12 cellular contexts compared by ENCODE assay signal in genomic region chr1:106924360-106924759, GRCh38.
DNase-seq lines count a peak whose midpoint lies in the region; TF ChIP-seq lines count a peak whose summit lies in the region.
"Had no signal": no experiment of that assay in that cellular context is flagged by ENCODE, and none has a peak within 500 bp of the region (broad histone marks: within the 10 kb centered on the region; RNA-seq: fewer than 3 reads in every experiment).

No MANE protein-coding gene starts in this region.

- H4K20me1 ChIP-seq in OCI-LY7 (ENCODE audit: insufficient read depth, low read length) = no peaks in the 10 kb centered on the region

- no peak overlapping the region for H3K4me3 Mint-ChIP-seq in nephron progenitor cell
- H3K4me3 Mint-ChIP-seq in T-helper 2 cell treated with Interferon-gamma antibody and Interleukin-4, amounts not matched to agents 5 μg/mL and 100 μg/mL, for 36 hours = no peak overlapping the region
- H3K4me3 Mint-ChIP-seq: activated naive CD8-positive, alpha-beta T cell treated with anti-CD3 and anti-CD28 coated beads, Interleukin-2, amount 10 ng/mL, durations not matched to agents 7 days and 5 days; CD14-positive monocyte had no signal

- no peaks in the 10 kb centered on the region for H3K9me3 Mint-ChIP-seq in nephron progenitor cell
- no peaks in the 10 kb centered on the region for H3K9me3 Mint-ChIP-seq in T-helper 2 cell treated with Interferon-gamma antibody and Interleukin-4, amounts not matched to agents 5 μg/mL and 100 μg/mL, for 36 hours
- H3K9me3 Mint-ChIP-seq: activated naive CD8-positive, alpha-beta T cell treated with anti-CD3 and anti-CD28 coated beads, Interleukin-2, amount 10 ng/mL, durations not matched to agents 7 days and 5 days had no signal

- H3K4me1 ChIP-seq in OCI-LY7 (ENCODE audit: insufficient read depth, low read length, poor library complexity, severe bottlenecking) = peaks cover 27% of the 10 kb centered on the region
- H3K4me1 ChIP-seq: heart left ventricle, right atrium auricular region had no signal

- intact Hi-C loops in OCI-LY7 (cut with micrococcal nuclease; ENCODE audit: unreplicated experiment) = no loop called here

- no peaks in the 10 kb centered on the region for H3K9me3 ChIP-seq in OCI-LY7 (ENCODE audit: low read length)
- H3K9me3 ChIP-seq: heart left ventricle, right atrium auricular region had no signal

- peak overlapping the region; percentile 90 for H3K27ac Mint-ChIP-seq in nephron progenitor cell
- no peak overlapping the region for H3K27ac Mint-ChIP-seq in T-helper 2 cell treated with Interferon-gamma antibody and Interleukin-4, amounts not matched to agents 5 μg/mL and 100 μg/mL, for 36 hours
- H3K27ac Mint-ChIP-seq: activated naive CD8-positive, alpha-beta T cell treated with anti-CD3 and anti-CD28 coated beads, Interleukin-2, amount 10 ng/mL, durations not matched to agents 7 days and 5 days; CD14-positive monocyte had no signal

- H3K4me1 Mint-ChIP-seq in nephron progenitor cell = peaks cover 8% of the 10 kb centered on the region
- H3K4me1 Mint-ChIP-seq in T-helper 2 cell treated with Interferon-gamma antibody and Interleukin-4, amounts not matched to agents 5 μg/mL and 100 μg/mL, for 36 hours (ENCODE audit: low read depth) = no peaks in the 10 kb centered on the region
- H3K4me1 Mint-ChIP-seq: activated naive CD8-positive, alpha-beta T cell treated with anti-CD3 and anti-CD28 coated beads, Interleukin-2, amount 10 ng/mL, durations not matched to agents 7 days and 5 days; CD14-positive monocyte had no signal

- H3K4me3 ChIP-seq in OCI-LY7 (ENCODE audit: low read depth, low read length, poor library complexity, severe bottlenecking) (peak overlapping the region; percentile 57), fibroblast of pulmonary artery (replicated peaks; ENCODE audit: low read depth, low read length) (no peak overlapping the region)
- H3K4me3 ChIP-seq: heart left ventricle, right atrium auricular region had no signal

- no peaks in the 10 kb centered on the region for H3K79me2 ChIP-seq in OCI-LY7 (ENCODE audit: insufficient read depth, low read depth, low read length)

- H3K4me2 ChIP-seq in OCI-LY7 (ENCODE audit: low read length) = peak overlapping the region; percentile 58

- DNase-seq in ELF-1 (ENCODE audit: low read depth, low spot score) (peak; percentile 48), OCI-LY7 (ENCODE audit: low spot score) (no peak), fibroblast of pulmonary artery (ENCODE audit: low read depth) (peak; percentile 10), nephron progenitor cell (peak; percentile 8), ureter (ENCODE audit: low spot score) (no peak), LoVo (ENCODE audit: low spot score) (no peak), NCI-H446 (lab: John Stamatoyannopoulos, UW) (no peak)
- no peak for DNase-seq in T-helper 2 cell treated with Interferon-gamma antibody and Interleukin-4, amounts not matched to agents 5 μg/mL and 100 μg/mL, for 36 hours (ENCODE audit: low spot score)
- DNase-seq: activated naive CD8-positive, alpha-beta T cell treated with anti-CD3 and anti-CD28 coated beads, Interleukin-2, amount 10 ng/mL, durations not matched to agents 7 days and 5 days; heart left ventricle had no signal

- H3K36me3 Mint-ChIP-seq in nephron progenitor cell (ENCODE audit: low read depth) = no peaks in the 10 kb centered on the region
- no peaks in the 10 kb centered on the region for H3K36me3 Mint-ChIP-seq in T-helper 2 cell treated with Interferon-gamma antibody and Interleukin-4, amounts not matched to agents 5 μg/mL and 100 μg/mL, for 36 hours (ENCODE audit: low read depth)
- H3K36me3 Mint-ChIP-seq: activated naive CD8-positive, alpha-beta T cell treated with anti-CD3 and anti-CD28 coated beads, Interleukin-2, amount 10 ng/mL, durations not matched to agents 7 days and 5 days; CD14-positive monocyte had no signal

- BruUV-seq in OCI-LY7 (replicated peaks; lab: Mats Ljungman, UMichigan) = no TSS peak

- no peak overlapping the region for H3K27ac ChIP-seq in OCI-LY7 (ENCODE audit: low read depth, low read length, poor library complexity, severe bottlenecking)
- H3K27ac ChIP-seq: heart left ventricle, right atrium auricular region had no signal

- no peaks in the 10 kb centered on the region for H3K36me3 ChIP-seq in OCI-LY7 (ENCODE audit: insufficient read depth, low read length)
- H3K36me3 ChIP-seq: heart left ventricle, right atrium auricular region had no signal

- H2AFZ ChIP-seq in OCI-LY7 (ENCODE audit: low read length) = peak overlapping the region; percentile 83

- peaks cover 6% of the 10 kb centered on the region for H3K27me3 Mint-ChIP-seq in nephron progenitor cell (ENCODE audit: low read depth, poor library complexity)
- H3K27me3 Mint-ChIP-seq in T-helper 2 cell treated with Interferon-gamma antibody and Interleukin-4, amounts not matched to agents 5 μg/mL and 100 μg/mL, for 36 hours (ENCODE audit: low read depth) = no peaks in the 10 kb centered on the region
- H3K27me3 Mint-ChIP-seq: activated naive CD8-positive, alpha-beta T cell treated with anti-CD3 and anti-CD28 coated beads, Interleukin-2, amount 10 ng/mL, durations not matched to agents 7 days and 5 days had no signal

- TF ChIP-seq CTCF in OCI-LY7 (conservative IDR thresholded peaks at IDR 0.05; ENCODE audit: low read length) (no peak), fibroblast of pulmonary artery (IDR thresholded peaks at IDR 0.05; ENCODE audit: low read length, missing control alignments) (no peak), nephron progenitor cell (IDR thresholded peaks at IDR 0.05) (no peak)

- CTCF ChIA-PET in OCI-LY7 (lab: Charles Lee; ENCODE audit: unreplicated experiment) = no interaction called here

- no peaks in the 10 kb centered on the region for H3K9me2 ChIP-seq in OCI-LY7 (ENCODE audit: insufficient read depth, low read length)

- POLR2A ChIA-PET in OCI-LY7 (lab: Charles Lee) = interaction anchor here (0.6 kb wide), 2 partner anchors 79 to 97 kb away, joined by 3 to 5 read pairs; no protein-coding TSS in a partner anchor

Comparison
In these comparisons a context has a peak if more than half of its experiments do, and no peak if none do; other contexts are left out.
1. DNase-seq: peak in ELF-1 (single experiment), fibroblast of pulmonary artery (single experiment) and nephron progenitor cell (single experiment); none in OCI-LY7 (single experiment), T-helper 2 cell treated with Interferon-gamma antibody and Interleukin-4, amounts not matched to agents 5 μg/mL and 100 μg/mL, for 36 hours (single experiment), ureter (single experiment), LoVo (single experiment) and NCI-H446 (0 of 2).